ENCODE assay signal across 1 cellular context in the genomic region with DNA sequence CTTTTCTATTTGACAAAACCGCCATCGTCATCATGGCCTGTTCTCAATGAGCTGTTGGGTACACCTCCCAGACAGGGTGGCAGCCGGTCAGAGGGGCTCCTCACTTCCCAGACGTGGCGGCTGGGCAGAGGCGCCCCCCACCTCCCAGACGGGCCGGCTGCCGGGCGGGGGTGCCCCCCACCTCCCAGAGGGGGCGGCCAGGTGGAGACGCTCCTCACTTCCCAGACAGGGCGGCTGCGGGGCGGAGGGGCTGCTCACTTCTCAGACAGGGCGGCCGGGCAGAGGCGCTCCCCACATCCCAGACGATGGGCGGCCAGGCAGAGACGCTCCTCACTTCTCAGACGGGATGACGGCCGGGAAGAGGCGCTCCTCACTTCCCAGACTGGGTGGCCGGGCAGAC. TPM values are rescaled to one million over a fixed set of nuclear protein-coding genes. Genes with fewer than 3 reads are reported as not detected.
"Had no signal": no experiment of that assay in that cellular context is flagged by ENCODE, and none has a peak within 500 bp of the region (broad histone marks: within the 10 kb centered on the region; RNA-seq: fewer than 3 reads in every experiment).

No MANE protein-coding gene starts in this region.

RNA-seq across cellular contexts. Expression of a gene that starts 50.1 kb away (rescaled TPM):
- total RNA-seq: G401 had no signal
